In genomic region chr1:156477526-156478249, GRCh38 we compare ENCODE assay signal across 12 cellular contexts. TPM values are rescaled to one million over a fixed set of nuclear protein-coding genes. Genes with fewer than 3 reads are reported as not detected.
A peak's percentile ranks its signal among the peaks of the same experiment; 100 is the strongest.
DNase-seq lines count a peak whose midpoint lies in the region; ATAC-seq and TF ChIP-seq lines count a peak whose summit lies in the region.
"Had no signal": no experiment of that assay in that cellular context is flagged by ENCODE, and none has a peak within 500 bp of the region (broad histone marks: within the 10 kb centered on the region; RNA-seq: fewer than 3 reads in every experiment).

No MANE protein-coding gene starts in this region.

- peak overlapping the region; percentile 88 for H3K27ac Mint-ChIP-seq in activated T-helper 17 cell treated with anti-CD3 and anti-CD28 coated beads, Interleukin-2, amount 50 U/mL, for 72 hours
- H3K27ac Mint-ChIP-seq in WTC11 = no peak overlapping the region

- H3K27me3 ChIP-seq in subcutaneous abdominal adipose tissue (ENCODE audit: control insufficient read depth in 5 of 5, insufficient read depth in 4 of 5, low read length in 5 of 5) = no peaks in the 10 kb centered on the region

- peaks cover 100% of the 10 kb centered on the region for H3K36me3 Mint-ChIP-seq in activated T-helper 17 cell treated with anti-CD3 and anti-CD28 coated beads, Interleukin-2, amount 50 U/mL, for 72 hours (ENCODE audit: low read depth)
- peaks cover 43% of the 10 kb centered on the region for H3K36me3 Mint-ChIP-seq in WTC11

- H3K36me3 ChIP-seq in subcutaneous abdominal adipose tissue (ENCODE audit: control insufficient read depth in 5 of 5, insufficient read depth in 5 of 5, low read length in 5 of 5) = peaks cover 0 to 99% (median 95%) of the 10 kb centered on the region in 5 donors

- H3K9ac ChIP-seq in subcutaneous abdominal adipose tissue (ENCODE audit: low read length in 5 of 5) = peak overlapping the region in 4 of 5 donors; percentile 16 to 51 (median 40)

- peaks cover 4 to 44% (median 32%) of the 10 kb centered on the region in 5 donors for H3K4me1 ChIP-seq in subcutaneous abdominal adipose tissue (ENCODE audit: control insufficient read depth in 5 of 5, insufficient read depth in 5 of 5, low read length in 5 of 5)

- no peaks in the 10 kb centered on the region for H3K9me3 ChIP-seq in subcutaneous abdominal adipose tissue (ENCODE audit: control insufficient read depth in 5 of 5, low read length in 5 of 5)

- DNase-seq in DMS53 (lab: John Stamatoyannopoulos, UW) (peak; percentile 54), DMS53 treated with DMSO at 0.1 percent for 48 hours (lab: John Stamatoyannopoulos, UW; ENCODE audit: unreplicated experiment) (no peak), kidney tubule cell (ENCODE audit: low spot score) (peak; percentile 37), WTC11 (ENCODE audit: low spot score) (no peak), mesenteric fat pad (ENCODE audit: low spot score) (no peak), NCI-H524 treated with DMSO at 0.1 percent for 48 hours (lab: John Stamatoyannopoulos, UW) (no peak)
- DNase-seq: 8988T; activated CD4-positive, CD25-positive, alpha-beta regulatory T cell treated with anti-CD3 and anti-CD28 coated beads, Interleukin-2, amount 50 U/mL, for 72 hours; cerebellar nuclear complex; OCI-M1 had no signal

- H3K4me3 Mint-ChIP-seq in activated T-helper 17 cell treated with anti-CD3 and anti-CD28 coated beads, Interleukin-2, amount 50 U/mL, for 72 hours = peak overlapping the region; percentile 34
- no peak overlapping the region for H3K4me3 Mint-ChIP-seq in WTC11

- H3K4me1 Mint-ChIP-seq in activated T-helper 17 cell treated with anti-CD3 and anti-CD28 coated beads, Interleukin-2, amount 50 U/mL, for 72 hours = peaks cover 36% of the 10 kb centered on the region
- peaks cover 27% of the 10 kb centered on the region for H3K4me1 Mint-ChIP-seq in WTC11

- H3K27ac ChIP-seq in subcutaneous abdominal adipose tissue (ENCODE audit: low read depth, low read length) = peak overlapping the region; percentile 75

- no peak for TF ChIP-seq CTCF in WTC11 (IDR thresholded peaks at IDR 0.05)

- H3K9me3 Mint-ChIP-seq in activated T-helper 17 cell treated with anti-CD3 and anti-CD28 coated beads, Interleukin-2, amount 50 U/mL, for 72 hours = no peaks in the 10 kb centered on the region
- no peaks in the 10 kb centered on the region for H3K9me3 Mint-ChIP-seq in WTC11

- H3K4me3 ChIP-seq in subcutaneous abdominal adipose tissue (ENCODE audit: low read depth in 1 of 5, low read length in 5 of 5) = no peak overlapping the region

- POLR2A ChIA-PET in WTC11 (lab: Charles Lee) = no interaction called here

- ATAC-seq in activated T-helper 17 cell treated with anti-CD3 and anti-CD28 coated beads, Interleukin-2, amount 50 U/mL, for 72 hours (replicated peaks) = peak; percentile 24
- no peak for ATAC-seq in WTC11

- H3K27me3 Mint-ChIP-seq in activated T-helper 17 cell treated with anti-CD3 and anti-CD28 coated beads, Interleukin-2, amount 50 U/mL, for 72 hours = no peaks in the 10 kb centered on the region
- H3K27me3 Mint-ChIP-seq in WTC11 (ENCODE audit: low read depth) = no peaks in the 10 kb centered on the region

- CTCF ChIA-PET in WTC11 (lab: Charles Lee) = interaction anchor here (1.0 to 2.9 kb wide), 2 partner anchors 12 to 32 kb away, joined by 3 to 12 read pairs; no protein-coding TSS in a partner anchor

TF ChIP-seq in WTC11, 78 proteins besides CTCF, POLR2A, EP300 and RAD21:
- TF ChIP-seq ZNF671 (CRISPR knock-in tag; IDR thresholded peaks at IDR 0.05) (no peak), ZNF416 (CRISPR knock-in tag; IDR thresholded peaks at IDR 0.05) (no peak), RORB (CRISPR knock-in tag; IDR thresholded peaks at IDR 0.05) (no peak), HMGA2 (CRISPR knock-in tag; IDR thresholded peaks at IDR 0.05) (no peak), TP53 (CRISPR knock-in tag; IDR thresholded peaks at IDR 0.05) (no peak)
- TF ChIP-seq, protein P1, sequence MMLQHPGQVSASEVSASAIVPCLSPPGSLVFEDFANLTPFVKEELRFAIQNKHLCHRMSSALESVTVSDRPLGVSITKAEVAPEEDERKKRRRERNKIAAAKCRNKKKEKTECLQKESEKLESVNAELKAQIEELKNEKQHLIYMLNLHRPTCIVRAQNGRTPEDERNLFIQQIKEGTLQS (CRISPR knock-in tag; conservative IDR thresholded peaks at IDR 0.05) = no peak
- TF ChIP-seq, protein P2, sequence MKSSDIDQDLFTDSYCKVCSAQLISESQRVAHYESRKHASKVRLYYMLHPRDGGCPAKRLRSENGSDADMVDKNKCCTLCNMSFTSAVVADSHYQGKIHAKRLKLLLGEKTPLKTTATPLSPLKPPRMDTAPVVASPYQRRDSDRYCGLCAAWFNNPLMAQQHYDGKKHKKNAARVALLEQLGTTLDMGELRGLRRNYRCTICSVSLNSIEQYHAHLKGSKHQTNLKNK (CRISPR knock-in tag; IDR thresholded peaks at IDR 0.05) = no peak
- TF ChIP-seq, protein P3, sequence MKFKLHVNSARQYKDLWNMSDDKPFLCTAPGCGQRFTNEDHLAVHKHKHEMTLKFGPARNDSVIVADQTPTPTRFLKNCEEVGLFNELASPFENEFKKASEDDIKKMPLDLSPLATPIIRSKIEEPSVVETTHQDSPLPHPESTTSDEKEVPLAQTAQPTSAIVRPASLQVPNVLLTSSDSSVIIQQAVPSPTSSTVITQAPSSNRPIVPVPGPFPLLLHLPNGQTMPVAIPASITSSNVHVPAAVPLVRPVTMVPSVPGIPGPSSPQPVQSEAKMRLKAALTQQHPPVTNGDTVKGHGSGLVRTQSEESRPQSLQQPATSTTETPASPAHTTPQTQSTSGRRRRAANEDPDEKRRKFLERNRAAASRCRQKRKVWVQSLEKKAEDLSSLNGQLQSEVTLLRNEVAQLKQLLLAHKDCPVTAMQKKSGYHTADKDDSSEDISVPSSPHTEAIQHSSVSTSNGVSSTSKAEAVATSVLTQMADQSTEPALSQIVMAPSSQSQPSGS (CRISPR knock-in tag; IDR thresholded peaks at IDR 0.05; ENCODE audit: borderline replicate concordance, low read depth) = no peak
- TF ChIP-seq, protein P4, sequence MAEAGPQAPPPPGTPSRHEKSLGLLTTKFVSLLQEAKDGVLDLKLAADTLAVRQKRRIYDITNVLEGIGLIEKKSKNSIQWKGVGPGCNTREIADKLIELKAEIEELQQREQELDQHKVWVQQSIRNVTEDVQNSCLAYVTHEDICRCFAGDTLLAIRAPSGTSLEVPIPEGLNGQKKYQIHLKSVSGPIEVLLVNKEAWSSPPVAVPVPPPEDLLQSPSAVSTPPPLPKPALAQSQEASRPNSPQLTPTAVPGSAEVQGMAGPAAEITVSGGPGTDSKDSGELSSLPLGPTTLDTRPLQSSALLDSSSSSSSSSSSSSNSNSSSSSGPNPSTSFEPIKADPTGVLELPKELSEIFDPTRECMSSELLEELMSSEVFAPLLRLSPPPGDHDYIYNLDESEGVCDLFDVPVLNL (CRISPR knock-in tag; IDR thresholded peaks at IDR 0.05; ENCODE audit: borderline replicate concordance, low read depth) = no peak

RNA-seq across cellular contexts. Expression of gene MEF2D, which starts 22.9 kb away (rescaled TPM):
- total RNA-seq in activated T-helper 17 cell treated with anti-CD3 and anti-CD28 coated beads, Interleukin-2, amount 50 U/mL, for 72 hours = 10 to 100 TPM; 34.4 to 68.5 TPM
- 20.6 to 24.1 TPM (median 24.0 TPM) in 3 replicates for total RNA-seq in WTC11 (2021)
- 38.7 TPM for total RNA-seq in mesenteric fat pad

Comparison
In these comparisons a context has a peak if more than half of its experiments do, and no peak if none do; other contexts are left out.
1. DNase-seq: peak in DMS53 (single experiment) and kidney tubule cell (single experiment); none in DMS53 treated with DMSO at 0.1 percent for 48 hours (single experiment), WTC11 (single experiment), mesenteric fat pad (single experiment) and NCI-H524 treated with DMSO at 0.1 percent for 48 hours (single experiment).